18 cellular contexts compared by ENCODE assay signal in genomic region chr14:103803661-103804060, GRCh38. TPM values are rescaled to one million over a fixed set of nuclear protein-coding genes. Genes with fewer than 3 reads are reported as not detected.
A peak's percentile ranks its signal among the peaks of the same experiment; 100 is the strongest.
DNase-seq lines count a peak whose midpoint lies in the region; ATAC-seq, FAIRE-seq and TF ChIP-seq lines count a peak whose summit lies in the region.
"Had no signal": no experiment of that assay in that cellular context is flagged by ENCODE, and none has a peak within 500 bp of the region (broad histone marks: within the 10 kb centered on the region; RNA-seq: fewer than 3 reads in every experiment).

No MANE protein-coding gene starts in this region.

- H3K27me3 Mint-ChIP-seq in astrocyte (ENCODE audit: low read depth, unreplicated experiment), result no peaks in the 10 kb centered on the region
- H3K27me3 Mint-ChIP-seq: activated CD4-positive, alpha-beta memory T cell treated with anti-CD3 and anti-CD28 coated beads for 36 hours; naive B cell had no signal

- H3K27ac Mint-ChIP-seq in astrocyte (ENCODE audit: unreplicated experiment), result no peak overlapping the region
- H3K27ac Mint-ChIP-seq: activated CD4-positive, alpha-beta memory T cell treated with anti-CD3 and anti-CD28 coated beads for 36 hours; activated T-helper 1 cell treated with anti-CD3 and anti-CD28 coated beads, Interleukin-12 subunit alpha, Interleukin-12 subunit beta, Interleukin-2, Interleukin-4 antibody, amounts not matched to agents 30 ng/mL and 10 ng/mL and 1 ng/mL, durations not matched to agents 14 hours and 24 hours and 36 hours; naive B cell had no signal

- no peak overlapping the region for H2AFZ ChIP-seq in astrocyte (ENCODE audit: low read depth, low read length)

- H3K27me3 ChIP-seq in astrocyte (ENCODE audit: insufficient read depth, low read length) (no peaks in the 10 kb centered on the region), tibial nerve (no peaks in the 10 kb centered on the region)

- H3K4me1 Mint-ChIP-seq in astrocyte (ENCODE audit: low read depth, unreplicated experiment), result peaks cover 12% of the 10 kb centered on the region

- H3K4me2 ChIP-seq in astrocyte (ENCODE audit: low read length), result no peak overlapping the region

- TF ChIP-seq CTCF in astrocyte (IDR thresholded peaks at IDR 0.05; ENCODE audit: insufficient read depth, low read depth, low read length) (no peak), tibial nerve (IDR thresholded peaks at IDR 0.05) (no peak), GM13977 (IDR thresholded peaks at IDR 0.05; ENCODE audit: extremely low read depth, insufficient read depth, missing control alignments) (no peak)

- H3K36me3 Mint-ChIP-seq in astrocyte (ENCODE audit: low read depth, unreplicated experiment), result no peaks in the 10 kb centered on the region
- H3K36me3 Mint-ChIP-seq: activated CD4-positive, alpha-beta memory T cell treated with anti-CD3 and anti-CD28 coated beads for 36 hours; naive B cell had no signal

- H3K27ac ChIP-seq in astrocyte (ENCODE audit: low read depth, low read length) (no peak overlapping the region), tibial nerve (no peak overlapping the region)
- H3K27ac ChIP-seq: psoas muscle had no signal

- no peak for TF ChIP-seq POLR2A in tibial nerve (IDR thresholded peaks at IDR 0.05)

- no peaks in the 10 kb centered on the region for H3K79me2 ChIP-seq in astrocyte (ENCODE audit: insufficient read depth, low read length)

- in situ Hi-C loops in GM13977 (cut with MboI; ENCODE audit: low pct_unique_long_range_greater_than_20kb, low sequenced_read_pairs, unreplicated experiment), result loop anchor here (10.0 kb wide), 1 partner anchor 111 kb away; no protein-coding TSS in a partner anchor

- DNase-seq in AG08395 (ENCODE audit: low spot score), result peak; percentile 60
- DNase-seq in HT1080 (ENCODE audit: low read depth), result peak; percentile 62
- DNase-seq in astrocyte (ENCODE audit: low read depth), result peak; percentile 22
- peak; percentile 64 for DNase-seq in hepatic stellate cell (ENCODE audit: low spot score)
- no peak for DNase-seq in tibial nerve (ENCODE audit: low spot score in 2 of 2)
- no peak for DNase-seq in epidermal melanocyte (ENCODE audit: insufficient read length, low spot score)
- DNase-seq in GM13977 (ENCODE audit: low spot score), result no peak
- DNase-seq: activated CD4-positive, alpha-beta memory T cell treated with anti-CD3 and anti-CD28 coated beads for 36 hours; amygdala; cortex of kidney; naive B cell; NCI-H1105 treated with DMSO at 0.1 percent for 48 hours; NK-92 treated with Interleukin-12 subunit alpha and Interleukin-12 subunit beta, amount 100 ng/mL, for 24 hours; psoas muscle; SIG-M5; stimulated activated CD4-positive, alpha-beta T cell treated with anti-CD3 and anti-CD28 coated beads, Interleukin-15, amount 100 ng/mL, for 24 hours had no signal

- no peak overlapping the region for H3K9ac ChIP-seq in astrocyte (ENCODE audit: low read length)

- FAIRE-seq in astrocyte (lab: Jason Lieb, UNC), result no peak

- ATAC-seq in HG03565 (IDR thresholded peaks at IDR 0.05; ENCODE audit: unreplicated experiment), result no peak

- H3K4me3 Mint-ChIP-seq in astrocyte (ENCODE audit: unreplicated experiment), result no peak overlapping the region
- H3K4me3 Mint-ChIP-seq: activated CD4-positive, alpha-beta memory T cell treated with anti-CD3 and anti-CD28 coated beads for 36 hours; activated T-helper 1 cell treated with anti-CD3 and anti-CD28 coated beads, Interleukin-12 subunit alpha, Interleukin-12 subunit beta, Interleukin-2, Interleukin-4 antibody, amounts not matched to agents 30 ng/mL and 10 ng/mL and 1 ng/mL, durations not matched to agents 14 hours and 24 hours and 36 hours; naive B cell had no signal

- no peaks in the 10 kb centered on the region for H3K9me3 Mint-ChIP-seq in astrocyte (ENCODE audit: unreplicated experiment)
- H3K9me3 Mint-ChIP-seq: activated CD4-positive, alpha-beta memory T cell treated with anti-CD3 and anti-CD28 coated beads for 36 hours; activated T-helper 1 cell treated with anti-CD3 and anti-CD28 coated beads, Interleukin-12 subunit alpha, Interleukin-12 subunit beta, Interleukin-2, Interleukin-4 antibody, amounts not matched to agents 30 ng/mL and 10 ng/mL and 1 ng/mL, durations not matched to agents 14 hours and 24 hours and 36 hours; naive B cell had no signal

- H3K9me3 ChIP-seq in astrocyte (ENCODE audit: insufficient read depth, low read depth, low read length), result no peaks in the 10 kb centered on the region
- H3K9me3 ChIP-seq in tibial nerve, result no peaks in the 10 kb centered on the region
- H3K9me3 ChIP-seq: psoas muscle had no signal

- H3K4me3 ChIP-seq in astrocyte (ENCODE audit: insufficient read depth, low read depth, low read length) (no peak overlapping the region), tibial nerve (no peak overlapping the region)
- H3K4me3 ChIP-seq: psoas muscle had no signal

- H4K20me1 ChIP-seq in astrocyte (ENCODE audit: insufficient read depth, low read length), result peaks cover 13% of the 10 kb centered on the region

- H3K36me3 ChIP-seq in astrocyte (ENCODE audit: insufficient read depth, low read length) (no peaks in the 10 kb centered on the region), tibial nerve (no peaks in the 10 kb centered on the region)

- H3K4me1 ChIP-seq in astrocyte (ENCODE audit: insufficient read depth, low read length), result peaks cover 5% of the 10 kb centered on the region
- peaks cover 0 to 3% (median 0%) of the 10 kb centered on the region in 4 donors for H3K4me1 ChIP-seq in tibial nerve
- H3K4me1 ChIP-seq: psoas muscle had no signal

- TF ChIP-seq EP300 in tibial nerve (IDR thresholded peaks at IDR 0.05), result no peak

RNA-seq across cellular contexts. Expression of gene PPP1R13B, which starts 43.7 kb away (rescaled TPM):
- total RNA-seq in HT1080 (2014; rRNA removed; shearing (Covaris generic)), result 6.6 and 12.2 TPM in 2 replicates
- 7.1 and 7.7 TPM in 2 replicates for polyA plus RNA-seq in HT1080 (2015; cell fraction: cytosol; rRNA removed)
- 25.4 and 25.5 TPM in 2 replicates for polyA plus RNA-seq in HT1080 (2015; cell fraction: nucleus; rRNA removed)
- 7.0 and 9.5 TPM in 2 replicates for total RNA-seq in astrocyte
- 10 to 100 TPM; 10.7 to 48.3 (median 23.3) TPM for total RNA-seq in tibial nerve

Comparison
In these comparisons a context has a peak if more than half of its experiments do, and no peak if none do; other contexts are left out.
1. DNase-seq: peak in AG08395 (single experiment), HT1080 (single experiment), astrocyte (single experiment) and hepatic stellate cell (single experiment); none in tibial nerve (0 of 2), epidermal melanocyte (single experiment) and GM13977 (single experiment).